In the genomic region with DNA sequence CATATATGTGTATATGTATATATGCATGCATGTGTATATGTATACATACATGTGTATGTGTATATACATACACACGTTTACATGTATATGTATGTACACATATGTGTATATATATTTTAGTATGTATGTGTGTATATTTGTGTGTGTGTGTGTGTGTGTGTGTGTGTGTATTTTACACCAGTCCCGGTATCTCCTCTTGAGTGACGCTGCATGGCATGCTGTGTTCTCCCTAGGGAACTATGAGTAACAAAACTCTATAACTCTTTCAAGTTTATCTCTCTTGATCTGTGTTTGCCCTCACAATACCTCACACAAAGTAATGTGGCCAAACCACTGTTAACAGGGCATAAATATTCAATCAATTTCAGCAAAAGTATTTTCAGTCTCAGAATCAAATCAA, we compare ENCODE assay signal across 2 cellular contexts. TPM values are rescaled to one million over a fixed set of nuclear protein-coding genes. Genes with fewer than 3 reads are reported as not detected.
"Had no signal": no experiment of that assay in that cellular context is flagged by ENCODE, and none has a peak within 500 bp of the region (broad histone marks: within the 10 kb centered on the region; RNA-seq: fewer than 3 reads in every experiment).

No MANE protein-coding gene starts in this region.

RNA-seq across cellular contexts. Expression of gene GRM5, which starts 19.2 kb away (rescaled TPM):
- total RNA-seq: G401, GM12878 had no signal
- polyA plus RNA-seq: GM12878 had no signal
